Comparison of ENCODE assay signal across 24 cellular contexts in the genomic region with DNA sequence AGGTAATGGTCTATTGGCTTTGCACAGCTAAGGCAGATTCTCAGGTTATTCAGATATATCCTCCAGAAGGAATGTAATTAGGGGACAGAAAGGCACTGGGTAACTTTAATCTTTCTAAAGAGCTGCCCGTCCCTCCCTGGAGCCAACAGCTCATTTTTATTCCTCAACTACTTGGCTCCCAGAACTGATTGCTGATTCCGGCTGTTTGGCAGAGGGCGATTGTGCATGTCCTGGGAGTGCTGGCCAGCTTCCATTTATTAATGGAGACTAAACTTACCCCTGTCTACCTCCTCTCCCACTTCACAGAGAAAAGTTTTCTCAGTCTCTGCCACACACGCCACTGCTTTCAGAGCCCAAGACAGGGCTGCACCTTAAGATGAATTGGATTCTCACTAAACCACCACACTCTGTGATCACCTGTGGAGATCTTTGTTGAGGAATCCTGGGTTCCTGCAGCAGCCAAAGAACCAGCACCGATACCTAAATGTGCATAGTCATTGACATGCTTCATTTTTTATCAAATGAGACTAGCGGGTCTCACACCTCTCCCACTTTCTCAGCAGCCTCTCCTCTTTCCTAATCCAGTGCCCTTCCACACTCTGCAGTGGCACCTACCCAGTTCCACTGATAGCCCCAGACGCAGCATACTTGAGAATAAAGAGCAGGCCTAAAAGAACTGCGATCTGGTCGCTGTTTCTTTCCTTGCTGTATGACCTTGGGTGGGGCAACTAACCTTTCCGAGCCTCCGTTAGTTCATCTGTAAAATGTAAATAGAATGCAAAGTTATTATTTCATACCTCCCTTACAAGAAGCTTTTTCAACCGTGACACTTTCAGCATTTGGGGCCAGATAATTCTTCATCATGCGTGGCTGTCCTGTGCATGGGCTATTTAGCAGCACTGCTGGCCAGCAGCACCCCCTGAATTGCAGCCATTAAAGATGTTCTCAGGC.
"Had no signal": no experiment of that assay in that cellular context is flagged by ENCODE, and none has a peak within 500 bp of the region (broad histone marks: within the 10 kb centered on the region; RNA-seq: fewer than 3 reads in every experiment).

No MANE protein-coding gene starts in this region.

- H3K27me3 Mint-ChIP-seq: stimulated activated memory B cell treated with anti-CD40 and anti-IgM and Interleukin-4, amounts not matched to agents 10 μg/mL and 1 μg/mL and 100 μg/mL, for 72 hours had no signal

- H3K27ac ChIP-seq: colonic mucosa, esophagus squamous epithelium, prostate gland, right atrium auricular region, sigmoid colon, spleen, thoracic aorta, tibial nerve, upper lobe of left lung had no signal

- ATAC-seq: naive thymus-derived CD4-positive, alpha-beta T cell; stimulated activated memory B cell treated with anti-CD40 and anti-IgM and Interleukin-4, amounts not matched to agents 10 μg/mL and 1 μg/mL and 100 μg/mL, for 72 hours; stimulated activated naive CD8-positive, alpha-beta T cell treated with anti-CD3 and anti-CD28 coated beads, Interleukin-15, Interleukin-2, amounts not matched to agents 100 U/mL and 50 U/mL, for 24 hours had no signal

- H3K27ac Mint-ChIP-seq: dendritic cell treated with granulocyte-macrophage colony-stimulating factor and Interleukin-4, amounts not matched to agents 40 ng/mL and 50 ng/mL, for 4 days; nephron; stimulated activated memory B cell treated with anti-CD40 and anti-IgM and Interleukin-4, amounts not matched to agents 10 μg/mL and 1 μg/mL and 100 μg/mL, for 72 hours had no signal

- H3K4me3 Mint-ChIP-seq: dendritic cell treated with granulocyte-macrophage colony-stimulating factor and Interleukin-4, amounts not matched to agents 40 ng/mL and 50 ng/mL, for 4 days; immature natural killer cell; naive thymus-derived CD4-positive, alpha-beta T cell; nephron; stimulated activated memory B cell treated with anti-CD40 and anti-IgM and Interleukin-4, amounts not matched to agents 10 μg/mL and 1 μg/mL and 100 μg/mL, for 72 hours had no signal

- H3K27me3 ChIP-seq: colonic mucosa, esophagus squamous epithelium, right atrium auricular region, sigmoid colon, tibial nerve, upper lobe of left lung had no signal

- H3K4me1 Mint-ChIP-seq: naive thymus-derived CD4-positive, alpha-beta T cell; stimulated activated memory B cell treated with anti-CD40 and anti-IgM and Interleukin-4, amounts not matched to agents 10 μg/mL and 1 μg/mL and 100 μg/mL, for 72 hours had no signal

- H3K36me3 Mint-ChIP-seq: stimulated activated memory B cell treated with anti-CD40 and anti-IgM and Interleukin-4, amounts not matched to agents 10 μg/mL and 1 μg/mL and 100 μg/mL, for 72 hours had no signal

- DNase-seq: colonic mucosa; effector memory CD4-positive, alpha-beta T cell; erythroblast; esophagus squamous epithelium; foreskin melanocyte; glutamatergic neuron; hypothalamus; immature natural killer cell; mesenchymal stem cell; midbrain; naive thymus-derived CD4-positive, alpha-beta T cell; nucleus accumbens; sigmoid colon; spleen; stimulated activated CD4-positive, alpha-beta T cell treated with anti-CD3 and anti-CD28 coated beads, Interleukin-4, amount 100 ng/mL, for 4 hours; stimulated activated naive CD8-positive, alpha-beta T cell treated with anti-CD3 and anti-CD28 coated beads, Interleukin-15, Interleukin-2, amounts not matched to agents 100 U/mL and 50 U/mL, for 24 hours; upper lobe of left lung had no signal

- H3K9me3 Mint-ChIP-seq: immature natural killer cell, nephron had no signal

- H3K9me3 ChIP-seq: colonic mucosa, esophagus squamous epithelium, prostate gland, right atrium auricular region, thoracic aorta, tibial nerve, upper lobe of left lung had no signal
